27 cellular contexts compared by ENCODE assay signal in genomic region chr2:35997488-35997887, GRCh38.
"Had no signal": no experiment of that assay in that cellular context is flagged by ENCODE, and none has a peak within 500 bp of the region (broad histone marks: within the 10 kb centered on the region; RNA-seq: fewer than 3 reads in every experiment).

No MANE protein-coding gene starts in this region.

- H3K4me3 ChIP-seq: ascending aorta, esophagus squamous epithelium, gastroesophageal sphincter, ovary, prostate gland, stomach, suprapubic skin, tibial nerve had no signal

- H3K4me1 ChIP-seq: ascending aorta, esophagus squamous epithelium, gastroesophageal sphincter, prostate gland, stomach, suprapubic skin, tibial nerve had no signal

- H3K36me3 Mint-ChIP-seq: activated CD4-positive, alpha-beta memory T cell treated with anti-CD3 and anti-CD28 coated beads for 36 hours; activated CD8-positive, alpha-beta memory T cell treated with anti-CD3 and anti-CD28 coated beads, Interleukin-2, amount 10 ng/mL, durations not matched to agents 7 days and 5 days; T-cell had no signal

- H3K27ac ChIP-seq: ascending aorta, brain microvascular endothelial cell, esophagus squamous epithelium, gastroesophageal sphincter, neutrophil, ovary, prostate gland, stomach, suprapubic skin, tibial nerve, VCaP had no signal

- H3K27ac Mint-ChIP-seq: activated CD4-positive, alpha-beta memory T cell treated with anti-CD3 and anti-CD28 coated beads for 36 hours; activated CD8-positive, alpha-beta memory T cell treated with anti-CD3 and anti-CD28 coated beads, Interleukin-2, amount 10 ng/mL, durations not matched to agents 7 days and 5 days; activated T-cell treated with anti-CD3 and anti-CD28 coated beads, Interleukin-2, amount 50 U/mL, for 24 hours; effector memory CD8-positive, alpha-beta T cell; natural killer cell treated with Interleukin-12 subunit alpha and Interleukin-12 subunit beta and Interleukin-15 and Interleukin-18, amount 100 ng/mL, for 72 hours; T-cell; T-helper 2 cell treated with Interferon-gamma antibody and Interleukin-4, amounts not matched to agents 5 μg/mL and 100 μg/mL, for 36 hours had no signal

- H3K36me3 ChIP-seq: ascending aorta, brain microvascular endothelial cell, esophagus squamous epithelium, gastroesophageal sphincter, neutrophil, ovary, prostate gland, stomach, suprapubic skin, tibial nerve had no signal

- H3K4me1 Mint-ChIP-seq: activated CD8-positive, alpha-beta memory T cell treated with anti-CD3 and anti-CD28 coated beads, Interleukin-2, amount 10 ng/mL, durations not matched to agents 7 days and 5 days; central memory CD8-positive, alpha-beta T cell; T-cell had no signal

- H3K4me3 Mint-ChIP-seq: activated CD4-positive, alpha-beta memory T cell treated with anti-CD3 and anti-CD28 coated beads for 36 hours; activated CD8-positive, alpha-beta memory T cell treated with anti-CD3 and anti-CD28 coated beads, Interleukin-2, amount 10 ng/mL, durations not matched to agents 7 days and 5 days; activated T-cell treated with anti-CD3 and anti-CD28 coated beads, Interleukin-2, amount 50 U/mL, for 24 hours; central memory CD8-positive, alpha-beta T cell; effector memory CD8-positive, alpha-beta T cell; natural killer cell treated with Interleukin-12 subunit alpha and Interleukin-12 subunit beta and Interleukin-15 and Interleukin-18, amount 100 ng/mL, for 72 hours; T-cell; T-helper 2 cell treated with Interferon-gamma antibody and Interleukin-4, amounts not matched to agents 5 μg/mL and 100 μg/mL, for 36 hours had no signal

- H3K27me3 ChIP-seq: ascending aorta, brain microvascular endothelial cell, esophagus squamous epithelium, gastroesophageal sphincter, neutrophil, ovary, stomach, suprapubic skin, tibial nerve had no signal

- H3K9me3 Mint-ChIP-seq: activated T-cell treated with anti-CD3 and anti-CD28 coated beads, Interleukin-2, amount 50 U/mL, for 24 hours; central memory CD8-positive, alpha-beta T cell; effector memory CD8-positive, alpha-beta T cell; T-helper 2 cell treated with Interferon-gamma antibody and Interleukin-4, amounts not matched to agents 5 μg/mL and 100 μg/mL, for 36 hours had no signal

- ATAC-seq: activated CD8-positive, alpha-beta memory T cell treated with anti-CD3 and anti-CD28 coated beads, Interleukin-2, amount 10 ng/mL, durations not matched to agents 7 days and 5 days; effector memory CD8-positive, alpha-beta T cell; gastroesophageal sphincter; left ventricle myocardium superior; T-cell had no signal

- H3K9me3 ChIP-seq: ascending aorta, esophagus squamous epithelium, gastroesophageal sphincter, neutrophil, ovary, prostate gland, suprapubic skin had no signal

- DNase-seq: activated CD4-positive, alpha-beta memory T cell treated with anti-CD3 and anti-CD28 coated beads for 36 hours; activated CD4-positive, alpha-beta T cell treated with anti-CD3 and anti-CD28 coated beads for 1 hour; activated CD8-positive, alpha-beta memory T cell treated with anti-CD3 and anti-CD28 coated beads, Interleukin-2, amount 10 ng/mL, durations not matched to agents 7 days and 5 days; activated effector memory CD4-positive, alpha-beta T cell treated with Interleukin-2 at 50 U/mL for 16 hours; activated naive CD4-positive, alpha-beta T cell treated with anti-CD3 and anti-CD28 coated beads, Interleukin-2, amount 50 U/mL, for 16 hours; activated T-cell treated with anti-CD3 and anti-CD28 coated beads, Interleukin-2, amount 50 U/mL, for 24 hours; brain microvascular endothelial cell; effector memory CD8-positive, alpha-beta T cell; esophagus squamous epithelium; head of caudate nucleus; hypothalamus; left ventricle myocardium superior; midbrain; ovary; stimulated activated CD4-positive, alpha-beta T cell treated with anti-CD3 and anti-CD28 coated beads, Interleukin-4, amount 100 ng/mL, for 4 hours; stomach; T-cell had no signal
